ENCODE assay signal across 16 cellular contexts in the genomic region with DNA sequence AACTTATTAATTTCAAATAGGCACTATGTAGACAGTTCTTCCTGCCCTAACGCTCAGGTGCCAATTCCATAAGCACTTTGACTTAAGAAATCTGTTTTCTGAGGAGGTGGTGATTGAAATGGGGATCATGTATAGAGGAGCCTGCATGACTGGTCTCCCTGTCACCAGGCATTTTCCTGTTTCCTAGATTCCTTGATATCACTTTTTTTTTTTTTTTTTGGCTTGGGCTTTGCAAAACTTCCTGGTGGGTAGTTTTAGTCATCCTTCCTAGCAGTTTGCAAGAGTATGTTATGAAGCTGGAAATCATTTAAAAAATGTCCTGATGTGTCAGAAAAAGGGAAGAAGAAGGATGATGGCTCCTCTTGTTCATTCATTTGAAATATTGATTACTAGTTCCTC.
DNase-seq lines count a peak whose midpoint lies in the region; ATAC-seq, FAIRE-seq and TF ChIP-seq lines count a peak whose summit lies in the region.
"Had no signal": no experiment of that assay in that cellular context is flagged by ENCODE, and none has a peak within 500 bp of the region (broad histone marks: within the 10 kb centered on the region; RNA-seq: fewer than 3 reads in every experiment).

No MANE protein-coding gene starts in this region.

- H3K4me1 ChIP-seq in A549 (peaks cover 28% of the 10 kb centered on the region), small intestine (ENCODE audit: control insufficient read depth in 2 of 2, insufficient read depth in 1 of 2, low read depth in 1 of 2, low read length in 1 of 2) (peaks cover 3 to 5% of the 10 kb centered on the region in 2 donors)

- WGBS in A549 (ENCODE audit: missing lambda C conversion rate): 32% methylated on average over 1 of the region's 1 CpG
- WGBS in small intestine, 3 donors: 44 to 68% (median 61%) methylated on average over 1 of the region's 1 CpG

- FAIRE-seq in A549 (lab: Jason Lieb, UNC) (no peak), small intestine (lab: Jason Lieb, UNC) (no peak)

- POLR2A ChIA-PET in A549 (lab: Yijun Ruan, JAX): no interaction called here

- no peaks in the 10 kb centered on the region for H3K27me3 ChIP-seq in small intestine (ENCODE audit: control insufficient read depth in 2 of 2, insufficient read depth in 2 of 2, low read length in 2 of 2)
- H3K27me3 ChIP-seq: upper lobe of right lung had no signal

- H3K36me3 ChIP-seq in small intestine (ENCODE audit: control insufficient read depth in 2 of 2, insufficient read depth in 2 of 2, low read length in 2 of 2): no peaks in the 10 kb centered on the region
- H3K36me3 ChIP-seq: upper lobe of right lung had no signal

- peak in 1 of 2 experiments; percentile 51; a peak in 2 of 6 replicates for ATAC-seq in A549
- ATAC-seq: effector memory CD8-positive, alpha-beta T cell; GM23338; upper lobe of right lung; WTC11 had no signal

- intact Hi-C loops in head of caudate nucleus (cut with DNase I): no loop called here

- TF ChIP-seq POLR2A in A549 (IDR thresholded peaks at IDR 0.05; ENCODE audit: low read length): no peak

- no peaks in the 10 kb centered on the region for H3K9me3 ChIP-seq in A549
- no peaks in the 10 kb centered on the region for H3K9me3 ChIP-seq in small intestine (ENCODE audit: control insufficient read depth, low read depth)
- H3K9me3 ChIP-seq: upper lobe of right lung had no signal

- peak overlapping the region; percentile 45 to 61; a peak in 5 of 6 replicates for H3K27ac ChIP-seq in A549
- no peak overlapping the region for H3K27ac ChIP-seq in small intestine (ENCODE audit: low read depth in 1 of 2, low read length in 1 of 2)
- H3K27ac ChIP-seq: upper lobe of right lung had no signal

- no peak for DNase-seq in A549 (ENCODE audit: low read depth in 1 of 2, low spot score in 1 of 2)
- DNase-seq in HS-5 (ENCODE audit: low read depth): peak; percentile 92
- peak; percentile 60 for DNase-seq in amniotic epithelial cell (ENCODE audit: low read depth)
- peak; percentile 76 for DNase-seq in glomerular endothelial cell (ENCODE audit: extremely low read depth, low read depth, low spot score)
- no peak for DNase-seq in SIG-M5 (lab: John Stamatoyannopoulos, UW)
- DNase-seq in small intestine: no peak
- no peak for DNase-seq in head of caudate nucleus
- DNase-seq in NCI-H1930 (lab: John Stamatoyannopoulos, UW): no peak
- DNase-seq: activated CD8-positive, alpha-beta memory T cell treated with anti-CD3 and anti-CD28 coated beads, Interleukin-2, amount 50 U/mL, for 4 hours; amygdala; effector memory CD8-positive, alpha-beta T cell; NCI-H1417 treated with DMSO at 0.1 percent for 48 hours; NCI-H748 treated with DMSO at 0.1 percent for 48 hours; upper lobe of right lung had no signal

- TF ChIP-seq RAD21 in A549 (conservative IDR thresholded peaks at IDR 0.05 in 1 of 2, IDR thresholded peaks at IDR 0.05 in 1 of 2): no peak

- H3K4me3 ChIP-seq in A549 (no peak overlapping the region), small intestine (ENCODE audit: low read depth in 1 of 2, low read length in 2 of 2) (no peak overlapping the region)
- H3K4me3 ChIP-seq: GM23338, upper lobe of right lung had no signal

- peak overlapping the region; percentile 36; the same call in 1 of the 3 replicates for H3K4me2 ChIP-seq in A549
- H3K4me2 ChIP-seq: GM23338 had no signal

- CTCF ChIA-PET in A549 (lab: Yijun Ruan, JAX): interaction anchor here (1.8 kb wide), 1 partner anchor 20 kb away, joined by 4 read pairs; no protein-coding TSS in a partner anchor

- TF ChIP-seq CTCF in A549 (IDR thresholded peaks at IDR 0.05): no peak

- TF ChIP-seq EP300 in A549 (IDR thresholded peaks at IDR 0.05): no peak

TF ChIP-seq in A549, 52 proteins besides CTCF, POLR2A, EP300 and RAD21:
- TF ChIP-seq CBX2 (IDR thresholded peaks at IDR 0.05; ENCODE audit: borderline replicate concordance, low read depth) (no peak), FOXS1 (CRISPR knock-in tag; IDR thresholded peaks at IDR 0.05) (no peak), TFCP2L1 (CRISPR knock-in tag; IDR thresholded peaks at IDR 0.05) (no peak), CEBPB (IDR thresholded peaks at IDR 0.05) (no peak), MAFK (IDR thresholded peaks at IDR 0.05; ENCODE audit: partially characterized antibody) (no peak), PBX3 (IDR thresholded peaks at IDR 0.05) (no peak), HMGXB4 (CRISPR knock-in tag; IDR thresholded peaks at IDR 0.05; ENCODE audit: borderline replicate concordance) (no peak), PHF8 (IDR thresholded peaks at IDR 0.05; ENCODE audit: borderline replicate concordance, low read depth) (no peak), HOXB5 (CRISPR knock-in tag; IDR thresholded peaks at IDR 0.05) (no peak), MYC (IDR thresholded peaks at IDR 0.05; ENCODE audit: borderline replicate concordance, low read length) (no peak), FOSB (CRISPR knock-in tag; IDR thresholded peaks at IDR 0.05) (no peak), ESRRA (IDR thresholded peaks at IDR 0.05; ENCODE audit: borderline replicate concordance, low read length) (no peak), ZFP36 (IDR thresholded peaks at IDR 0.05; ENCODE audit: borderline replicate concordance, partially characterized antibody) (no peak), KDM1A (IDR thresholded peaks at IDR 0.05; ENCODE audit: low read depth) (no peak), CHD2 (IDR thresholded peaks at IDR 0.05; ENCODE audit: low read length, partially characterized antibody) (no peak), CBX8 (IDR thresholded peaks at IDR 0.05) (no peak), RARB (CRISPR knock-in tag; IDR thresholded peaks at IDR 0.05) (no peak), ATOH8 (CRISPR knock-in tag; IDR thresholded peaks at IDR 0.05; ENCODE audit: low read depth) (no peak)

Comparison
In these comparisons a context has a peak if more than half of its experiments do, and no peak if none do; other contexts are left out.
1. DNase-seq: peak in HS-5 (single experiment), amniotic epithelial cell (single experiment) and glomerular endothelial cell (single experiment); none in A549 (0 of 2), SIG-M5 (single experiment), small intestine (single experiment), head of caudate nucleus (0 of 42) and NCI-H1930 (0 of 2).
2. H3K27ac ChIP-seq: peak in A549 (2 of 2); none in small intestine (0 of 2).